ENCODE assay signal across 19 cellular contexts in genomic region chr20:52996726-52997125, GRCh38. TPM values are rescaled to one million over a fixed set of nuclear protein-coding genes. Genes with fewer than 3 reads are reported as not detected.
DNase-seq lines count a peak whose midpoint lies in the region; ATAC-seq and TF ChIP-seq lines count a peak whose summit lies in the region.
"Had no signal": no experiment of that assay in that cellular context is flagged by ENCODE, and none has a peak within 500 bp of the region (broad histone marks: within the 10 kb centered on the region; RNA-seq: fewer than 3 reads in every experiment).

No MANE protein-coding gene starts in this region.

- POLR2A ChIA-PET in WTC11 (lab: Charles Lee), result no interaction called here

- H3K4me1 ChIP-seq in neural progenitor cell, result peaks cover 27% of the 10 kb centered on the region
- H3K4me1 ChIP-seq: A549 had no signal

- CTCF ChIA-PET in WTC11 (lab: Charles Lee), result no interaction called here

- no peak overlapping the region for H3K4me2 ChIP-seq in neural progenitor cell
- H3K4me2 ChIP-seq: A549 had no signal

- H3K9me3 Mint-ChIP-seq in activated naive CD4-positive, alpha-beta T cell treated with anti-CD3 and anti-CD28 coated beads, Interleukin-2, amount 50 U/mL, for 24 hours, result no peaks in the 10 kb centered on the region
- H3K9me3 Mint-ChIP-seq in neural progenitor cell (no peaks in the 10 kb centered on the region), WTC11 (no peaks in the 10 kb centered on the region)
- H3K9me3 Mint-ChIP-seq: CD8-positive, alpha-beta T cell had no signal

- DNase-seq in activated naive CD4-positive, alpha-beta T cell (lab: John Stamatoyannopoulos, UW), result no peak
- peak; percentile 36 for DNase-seq in NCI-H146 treated with DMSO at 0.1 percent for 48 hours (lab: John Stamatoyannopoulos, UW; ENCODE audit: unreplicated experiment)
- DNase-seq in T-helper 17 cell, result no peak
- peak; percentile 9 for DNase-seq in neural progenitor cell (ENCODE audit: low spot score)
- no peak for DNase-seq in WTC11 (ENCODE audit: low spot score)
- DNase-seq: CD8-positive, alpha-beta T cell; DMS53; KG1; MV-4-11; NCI-H1436 treated with DMSO at 0.1 percent for 48 hours; NCI-H510A treated with DMSO at 0.1 percent for 48 hours; NK-92 treated with Interleukin-12 subunit alpha and Interleukin-12 subunit beta, amount 100 ng/mL, for 24 hours; OCI-M1; SHP77; T-helper 1 cell had no signal

- no peaks in the 10 kb centered on the region for H4K20me1 ChIP-seq in neural progenitor cell (ENCODE audit: low read depth)

- no peaks in the 10 kb centered on the region for H3F3A ChIP-seq in neural progenitor cell (ENCODE audit: low read depth)

- H3K9me3 ChIP-seq in T-helper 17 cell (ENCODE audit: control insufficient read depth, low read length, poor library complexity, severe bottlenecking) (no peaks in the 10 kb centered on the region), neural progenitor cell (ENCODE audit: low read depth) (no peaks in the 10 kb centered on the region)
- H3K9me3 ChIP-seq: A549 had no signal

- H3K27ac Mint-ChIP-seq in activated naive CD4-positive, alpha-beta T cell treated with anti-CD3 and anti-CD28 coated beads, Interleukin-2, amount 50 U/mL, for 24 hours, result peak overlapping the region; percentile 71
- H3K27ac Mint-ChIP-seq in T-helper 17 cell (peak overlapping the region; percentile 49), neural progenitor cell (no peak overlapping the region), WTC11 (no peak overlapping the region)
- H3K27ac Mint-ChIP-seq: CD8-positive, alpha-beta T cell had no signal

- H3K27me3 Mint-ChIP-seq in activated naive CD4-positive, alpha-beta T cell treated with anti-CD3 and anti-CD28 coated beads, Interleukin-2, amount 50 U/mL, for 24 hours, result no peaks in the 10 kb centered on the region
- H3K27me3 Mint-ChIP-seq in T-helper 17 cell (peaks cover 15% of the 10 kb centered on the region), neural progenitor cell (ENCODE audit: insufficient read depth, low read depth) (no peaks in the 10 kb centered on the region), WTC11 (ENCODE audit: low read depth) (no peaks in the 10 kb centered on the region; the same call in 1 of the 2 replicates)

- H3K4me1 Mint-ChIP-seq in activated naive CD4-positive, alpha-beta T cell treated with anti-CD3 and anti-CD28 coated beads, Interleukin-2, amount 50 U/mL, for 24 hours, result peaks cover 56% of the 10 kb centered on the region
- H3K4me1 Mint-ChIP-seq in T-helper 17 cell (peaks cover 21% of the 10 kb centered on the region), neural progenitor cell (peaks cover 28% of the 10 kb centered on the region), WTC11 (peaks cover 15% of the 10 kb centered on the region)

- no peak overlapping the region for H3K27ac ChIP-seq in neural progenitor cell
- H3K27ac ChIP-seq: A549 had no signal

- H3K36me3 ChIP-seq in neural progenitor cell, result no peaks in the 10 kb centered on the region

- no peaks in the 10 kb centered on the region for H3K27me3 ChIP-seq in neural progenitor cell

- peak overlapping the region; percentile 5 for H3K4me3 Mint-ChIP-seq in activated naive CD4-positive, alpha-beta T cell treated with anti-CD3 and anti-CD28 coated beads, Interleukin-2, amount 50 U/mL, for 24 hours
- H3K4me3 Mint-ChIP-seq in T-helper 17 cell, result no peak overlapping the region
- H3K4me3 Mint-ChIP-seq in neural progenitor cell, result no peak overlapping the region
- no peak overlapping the region for H3K4me3 Mint-ChIP-seq in WTC11
- H3K4me3 Mint-ChIP-seq: CD8-positive, alpha-beta T cell had no signal

- H3K36me3 Mint-ChIP-seq in activated naive CD4-positive, alpha-beta T cell treated with anti-CD3 and anti-CD28 coated beads, Interleukin-2, amount 50 U/mL, for 24 hours, result peaks cover 20% of the 10 kb centered on the region
- H3K36me3 Mint-ChIP-seq in T-helper 17 cell (ENCODE audit: low read depth) (peaks cover 5% of the 10 kb centered on the region), neural progenitor cell (no peaks in the 10 kb centered on the region), WTC11 (no peaks in the 10 kb centered on the region)
- H3K36me3 Mint-ChIP-seq: CD8-positive, alpha-beta T cell had no signal

- ATAC-seq in T-helper 17 cell (no peak), WTC11 (no peak), HG03432 (IDR thresholded peaks at IDR 0.05; ENCODE audit: unreplicated experiment) (no peak)
- ATAC-seq: A549; CD8-positive, alpha-beta T cell; SK-N-SH treated with all-trans-retinoic acid at 6 μM for 48 hours had no signal

- H3K79me2 ChIP-seq in neural progenitor cell (ENCODE audit: low read depth), result no peaks in the 10 kb centered on the region

- H2AFZ ChIP-seq in neural progenitor cell (replicated peaks), result no peak overlapping the region

- no peak overlapping the region for H3K9ac ChIP-seq in neural progenitor cell

- H3K4me3 ChIP-seq in neural progenitor cell, result no peak overlapping the region
- H3K4me3 ChIP-seq: A549 had no signal

- TF ChIP-seq CTCF in neural progenitor cell (IDR thresholded peaks at IDR 0.05) (no peak), WTC11 (IDR thresholded peaks at IDR 0.05) (no peak)

TF ChIP-seq in WTC11, 78 proteins besides CTCF, POLR2A, EP300 and RAD21:
- TF ChIP-seq CREB1 (CRISPR knock-in tag; IDR thresholded peaks at IDR 0.05), result no peak
- no peak for TF ChIP-seq ZBTB21 (CRISPR knock-in tag; IDR thresholded peaks at IDR 0.05; ENCODE audit: borderline replicate concordance)
- TF ChIP-seq ATF3 (CRISPR knock-in tag; conservative IDR thresholded peaks at IDR 0.05), result no peak
- TF ChIP-seq CDX4 (CRISPR knock-in tag; IDR thresholded peaks at IDR 0.05; ENCODE audit: borderline replicate concordance), result no peak
- no peak for TF ChIP-seq IRF1 (CRISPR knock-in tag; IDR thresholded peaks at IDR 0.05)
- no peak for TF ChIP-seq MYBL2 (CRISPR knock-in tag; IDR thresholded peaks at IDR 0.05)

RNA-seq across cellular contexts. Expression of gene TSHZ2, which starts 24.6 kb away (rescaled TPM):
- total RNA-seq in T-helper 17 cell (10 to 100 TPM; 29.1 to 30.7 TPM), neural progenitor cell (ENCODE audit: low replicate concordance) (1.8 and 3.9 TPM in 2 replicates), WTC11 (2021) (0.20 to 0.60 TPM (median 0.23 TPM) in 3 replicates)

Comparison
In these comparisons a context has a peak if more than half of its experiments do, and no peak if none do; other contexts are left out.
1. H3K27ac Mint-ChIP-seq: peak in activated naive CD4-positive, alpha-beta T cell treated with anti-CD3 and anti-CD28 coated beads, Interleukin-2, amount 50 U/mL, for 24 hours (single experiment) and T-helper 17 cell (single experiment); none in neural progenitor cell (single experiment) and WTC11 (single experiment).
2. DNase-seq: peak in NCI-H146 treated with DMSO at 0.1 percent for 48 hours (single experiment) and neural progenitor cell (single experiment); none in activated naive CD4-positive, alpha-beta T cell (0 of 4), T-helper 17 cell (0 of 3) and WTC11 (single experiment).